Comparison of ENCODE assay signal across 16 cellular contexts in genomic region chr1:179807691-179808485, GRCh38.
A peak's percentile ranks its signal among the peaks of the same experiment; 100 is the strongest.
DNase-seq lines count a peak whose midpoint lies in the region; ATAC-seq, FAIRE-seq and TF ChIP-seq lines count a peak whose summit lies in the region.
"Had no signal": no experiment of that assay in that cellular context is flagged by ENCODE, and none has a peak within 500 bp of the region (broad histone marks: within the 10 kb centered on the region; RNA-seq: fewer than 3 reads in every experiment).

No MANE protein-coding gene starts in this region.

- SMC1A ChIA-PET in GM12878 (lab: Charles Lee; ENCODE audit: uncharacterized antibody, unreplicated experiment): interaction anchor here (10.8 kb wide), 1 partner anchor 105 kb away, joined by 295 read pairs; no protein-coding TSS in a partner anchor

- FAIRE-seq in GM12878 (lab: Jason Lieb, UNC) (no peak), keratinocyte (lab: Jason Lieb, UNC) (no peak)
- FAIRE-seq: pancreas had no signal

- CTCF ChIA-PET in GM12878 (lab: Yijun Ruan, JAX): interaction anchor here (1.1 to 19.2 kb wide), 6 partner anchors 9 to 729 kb away, joined by 3 to 938 read pairs (median 34); no protein-coding TSS in a partner anchor

- H3K9ac ChIP-seq in GM12878 (ENCODE audit: control insufficient read depth, insufficient read depth, low read length) (no peak overlapping the region), keratinocyte (ENCODE audit: control insufficient read depth, extremely low read depth, insufficient read depth, low read length) (no peak overlapping the region)

- intact Hi-C loops in GM12878 (cut with micrococcal nuclease; ENCODE audit: unreplicated experiment): no loop called here

- H4K20me1 ChIP-seq in GM12878 (ENCODE audit: control insufficient read depth, insufficient read depth) (no peaks in the 10 kb centered on the region), keratinocyte (ENCODE audit: control insufficient read depth, extremely low read depth, insufficient read depth, low read length) (no peaks in the 10 kb centered on the region)

- H3K4me1 ChIP-seq in GM12878 (ENCODE audit: control insufficient read depth, insufficient read depth, low read length): no peaks in the 10 kb centered on the region
- H3K4me1 ChIP-seq in keratinocyte (ENCODE audit: control insufficient read depth, extremely low read depth, insufficient read depth, low read length): peaks cover 7% of the 10 kb centered on the region
- H3K4me1 ChIP-seq: pancreas, SJCRH30 had no signal

- H2AFZ ChIP-seq in GM12878 (ENCODE audit: control insufficient read depth, low read depth, low read length): no peak overlapping the region
- no peak overlapping the region for H2AFZ ChIP-seq in keratinocyte (ENCODE audit: control insufficient read depth, low read length)

- RAD21 ChIA-PET in GM12878 (lab: Charles Lee; ENCODE audit: unreplicated experiment): interaction anchor here (2.3 to 13.1 kb wide), 2 partner anchors 46 to 102 kb away, joined by 5 to 474 read pairs; no protein-coding TSS in a partner anchor

- H3K36me3 ChIP-seq in GM12878 (ENCODE audit: control insufficient read depth in 2 of 2, insufficient read depth in 2 of 2, low read length in 1 of 2) (no peaks in the 10 kb centered on the region), keratinocyte (ENCODE audit: control insufficient read depth in 2 of 2, extremely low read depth in 1 of 2, insufficient read depth in 2 of 2, low read length in 2 of 2) (no peaks in the 10 kb centered on the region)
- H3K36me3 ChIP-seq: pancreas, SJCRH30, tibial artery had no signal

- POLR2A ChIA-PET in GM12878 (lab: Charles Lee): no interaction called here

- H3K4me2 ChIP-seq in GM12878 (ENCODE audit: control insufficient read depth, insufficient read depth) (no peak overlapping the region), keratinocyte (ENCODE audit: control insufficient read depth, extremely low read depth, insufficient read depth, low read depth, low read length) (no peak overlapping the region)

- H3K79me2 ChIP-seq in GM12878 (ENCODE audit: control insufficient read depth, insufficient read depth, low read length) (no peaks in the 10 kb centered on the region), keratinocyte (ENCODE audit: control insufficient read depth, insufficient read depth, low read length) (no peaks in the 10 kb centered on the region)

- TF ChIP-seq CTCF in GM12878 (IDR thresholded peaks at IDR 0.05 in 2 of 3, conservative IDR thresholded peaks at IDR 0.05 in 1 of 3; ENCODE audit: control insufficient read depth in 2 of 3, extremely low read depth in 1 of 3, insufficient read depth in 1 of 3, low read depth in 3 of 3, low read length in 3 of 3): no peak
- no peak for TF ChIP-seq CTCF in keratinocyte (optimal IDR thresholded peaks at IDR 0.05 in 1 of 3, IDR thresholded peaks at IDR 0.05 in 1 of 3, conservative IDR thresholded peaks at IDR 0.05 in 1 of 3; ENCODE audit: extremely low read depth in 1 of 3, insufficient read depth in 2 of 3, low read length in 3 of 3)

- no TSS peak for BruUV-seq in GM12878 (replicated peaks; lab: Mats Ljungman, UMichigan)

- DNase-seq in A172 (ENCODE audit: low spot score): peak; percentile 86
- DNase-seq in HS-5 (ENCODE audit: low read depth): peak; percentile 61
- no peak for DNase-seq in GM12878 (ENCODE audit: low read depth, low spot score)
- peak; percentile 4 for DNase-seq in keratinocyte (ENCODE audit: low read depth, low spot score)
- DNase-seq in HPDE6-E6E7 (ENCODE audit: extremely low spot score): no peak
- DNase-seq in stimulated activated CD4-positive, alpha-beta T cell treated with anti-CD3 and anti-CD28 coated beads, Interleukin-12 subunit alpha, Interleukin-12 subunit beta, amount 100 ng/mL, for 4 hours: no peak
- DNase-seq: activated naive CD4-positive, alpha-beta T cell treated with anti-CD3 and anti-CD28 coated beads, Interleukin-2, amount 50 U/mL, for 16 hours; midbrain; NCI-H1694; pancreas; SJCRH30; tibial artery had no signal

- no peak for TF ChIP-seq POLR2A in GM12878 (IDR thresholded peaks at IDR 0.05; ENCODE audit: low read depth, low read length)

- no peaks in the 10 kb centered on the region for H3K9me1 ChIP-seq in keratinocyte (ENCODE audit: control insufficient read depth, extremely low read depth, insufficient read depth, low read length)

- ATAC-seq in GM12878: peak; percentile 56
- ATAC-seq in GM19035 (IDR thresholded peaks at IDR 0.05; ENCODE audit: unreplicated experiment): no peak
- ATAC-seq in GM18519 (IDR thresholded peaks at IDR 0.05; ENCODE audit: low FRiP score, unreplicated experiment): no peak
- ATAC-seq: esophagus mucosa, pancreas had no signal

- H3K27me3 ChIP-seq in GM12878 (replicated peaks in 1 of 2; ENCODE audit: control insufficient read depth in 2 of 2, insufficient read depth in 2 of 2, low read length in 1 of 2) (peaks cover 0 to 4% of the 10 kb centered on the region in 2 experiments; a peak in 2 of 4 replicates), keratinocyte (ENCODE audit: control insufficient read depth, extremely low read depth, insufficient read depth, low read length) (peaks cover 12% of the 10 kb centered on the region)
- H3K27me3 ChIP-seq: pancreas, SJCRH30 had no signal

- TF ChIP-seq RAD21 in GM12878 (IDR thresholded peaks at IDR 0.05; ENCODE audit: insufficient read depth, low read depth, low read length): no peak

- in situ Hi-C loops in GM12878 (cut with MboI): loop anchor here (5.0 to 25.0 kb wide), 2 partner anchors 91 to 721 kb away; partner anchors contain the start of gene TOR3A

- H3K9me3 ChIP-seq in GM12878 (replicated peaks; ENCODE audit: control insufficient read depth, insufficient read depth, low read length): no peaks in the 10 kb centered on the region
- H3K9me3 ChIP-seq in keratinocyte (ENCODE audit: control insufficient read depth, low read depth, low read length): no peaks in the 10 kb centered on the region
- H3K9me3 ChIP-seq: pancreas, SJCRH30, tibial artery had no signal

- WGBS in GM12878 (ENCODE audit: insufficient coverage, insufficient replicate concordance, low lambda C conversion rate, missing lambda C conversion rate): 47% methylated on average over 10 of the region's 11 CpGs

- H3K4me3 ChIP-seq in GM12878: no peak overlapping the region
- no peak overlapping the region for H3K4me3 ChIP-seq in keratinocyte (ENCODE audit: control insufficient read depth in 2 of 3, extremely low read depth in 1 of 3, insufficient read depth in 2 of 3, low read depth in 1 of 3, low read length in 3 of 3)
- H3K4me3 ChIP-seq: coronary artery, pancreas, SJCRH30, tibial artery had no signal

- H3K27ac ChIP-seq in GM12878 (ENCODE audit: control insufficient read depth, insufficient read depth) (no peak overlapping the region), keratinocyte (ENCODE audit: control insufficient read depth, insufficient read depth, low read length) (no peak overlapping the region)
- H3K27ac ChIP-seq: coronary artery, pancreas, SJCRH30, tibial artery had no signal

- TF ChIP-seq EP300 in GM12878 (IDR thresholded peaks at IDR 0.05; ENCODE audit: borderline replicate concordance in 1 of 2, control insufficient read depth in 1 of 2, low read depth in 2 of 2, low read length in 2 of 2): no peak

- dilution Hi-C loops in keratinocyte (cut with MboI; ENCODE audit: extremely low pct_ligation_motif_present, low sequenced_read_pairs): loop anchor here (25.0 kb wide), 1 partner anchor 96 kb away; no protein-coding TSS in a partner anchor

TF ChIP-seq in GM12878, 131 proteins besides CTCF, POLR2A, EP300 and RAD21:
- TF ChIP-seq SMC3 (IDR thresholded peaks at IDR 0.05; ENCODE audit: borderline replicate concordance, low read length): no peak
- TF ChIP-seq MTA2 (IDR thresholded peaks at IDR 0.05; ENCODE audit: low read depth): peak; percentile 19; the same call in 1 of the 2 replicates
- no peak for TF ChIP-seq CHD2 (IDR thresholded peaks at IDR 0.05; ENCODE audit: borderline replicate concordance, low read depth, low read length)
- TF ChIP-seq NR2F1 (conservative IDR thresholded peaks at IDR 0.05): peak; percentile 70

Comparison
In these comparisons a context has a peak if more than half of its experiments do, and no peak if none do; other contexts are left out.
1. DNase-seq: peak in A172 (single experiment), HS-5 (single experiment) and keratinocyte (single experiment); none in GM12878 (single experiment), HPDE6-E6E7 (single experiment) and stimulated activated CD4-positive, alpha-beta T cell treated with anti-CD3 and anti-CD28 coated beads, Interleukin-12 subunit alpha, Interleukin-12 subunit beta, amount 100 ng/mL, for 4 hours (single experiment).